Comparison of ENCODE assay signal across 16 cellular contexts in the genomic region with DNA sequence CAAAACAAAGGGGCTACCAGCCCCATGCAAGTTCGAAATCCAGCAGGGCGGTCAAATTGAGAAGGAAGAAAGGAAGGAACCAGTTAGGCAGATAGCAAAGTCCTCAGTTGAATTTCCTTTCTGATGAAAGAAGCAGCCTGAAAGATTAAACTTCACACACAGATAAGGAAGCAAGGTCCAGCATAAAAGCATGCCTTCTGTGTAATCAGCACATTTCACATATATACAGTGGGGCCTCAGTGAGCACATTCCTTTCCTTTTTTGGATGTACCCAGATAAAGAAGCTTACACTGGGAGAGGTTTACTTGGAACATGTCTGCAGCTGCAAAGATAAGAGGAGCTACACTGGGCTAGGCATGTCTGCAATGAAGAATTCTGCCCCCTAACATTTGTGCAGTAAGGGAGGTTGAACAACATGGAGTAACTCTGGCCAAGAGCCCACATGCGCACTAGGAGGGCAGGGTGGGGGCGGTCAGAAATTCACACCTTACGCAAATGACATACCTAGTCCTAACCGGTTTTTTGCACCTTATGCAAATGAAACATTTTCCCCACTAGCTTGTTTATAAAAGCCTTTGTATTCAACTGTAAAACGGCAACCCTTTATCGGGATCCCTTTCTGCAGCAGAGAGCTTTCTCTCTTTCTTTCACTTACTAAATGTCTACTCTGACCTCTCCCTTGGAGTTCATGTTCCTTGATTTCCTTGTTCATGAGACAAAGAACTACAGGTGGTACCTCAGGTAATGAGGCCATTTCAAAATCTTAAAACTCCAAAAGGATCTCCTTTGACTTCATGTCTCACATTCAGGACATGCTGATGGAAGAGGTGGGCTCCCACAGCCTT.
DNase-seq lines count a peak whose midpoint lies in the region; TF ChIP-seq lines count a peak whose summit lies in the region.
"Had no signal": no experiment of that assay in that cellular context is flagged by ENCODE, and none has a peak within 500 bp of the region (broad histone marks: within the 10 kb centered on the region; RNA-seq: fewer than 3 reads in every experiment).

No MANE protein-coding gene starts in this region.

- peaks cover 22% of the 10 kb centered on the region for H3K4me1 ChIP-seq in hepatocyte (ENCODE audit: insufficient read depth)

- no peaks in the 10 kb centered on the region for H4K20me1 ChIP-seq in hepatocyte (ENCODE audit: insufficient read depth, poor library complexity, severe bottlenecking)

- peak overlapping the region; percentile 75 for H2AFZ ChIP-seq in hepatocyte

- H3K36me3 ChIP-seq in hepatocyte (replicated peaks; ENCODE audit: insufficient read depth, low read depth) = no peaks in the 10 kb centered on the region
- H3K36me3 ChIP-seq: WERI-Rb-1 had no signal

- peak overlapping the region; percentile 93 for H3K27ac ChIP-seq in hepatocyte
- H3K27ac ChIP-seq: WERI-Rb-1 had no signal

- DNase-seq in HUDEP-2 (lab: John Stamatoyannopoulos, UW; ENCODE audit: unreplicated experiment in 76 of 76) (peak in 56 of 76 experiments; percentile 2 to 91 (median 52)), amniotic epithelial cell (ENCODE audit: low read depth) (peak; percentile 98), hepatocyte (ENCODE audit: low spot score) (peak; percentile 51), retinal pigment epithelial cell (ENCODE audit: low read depth) (peak; percentile 23), SHP77 treated with DMSO at 0.1 percent for 48 hours (lab: John Stamatoyannopoulos, UW) (no peak), AG20443 (ENCODE audit: low spot score) (no peak), KG1 (lab: John Stamatoyannopoulos, UW) (no peak), GM20000 (ENCODE audit: low spot score) (no peak)
- DNase-seq: activated CD4-positive, alpha-beta memory T cell treated with anti-CD3 and anti-CD28 coated beads, Interleukin-2, amount 10 ng/mL, durations not matched to agents 7 days and 5 days; activated T-cell treated with anti-CD3 and anti-CD28 coated beads, Interleukin-2, amount 50 U/mL, for 24 hours; H7; hypothalamus; Karpas-422; NCI-H1417 treated with DMSO at 0.1 percent for 48 hours; NK-92 treated with Interleukin-12 subunit alpha and Interleukin-12 subunit beta, amount 100 ng/mL, for 24 hours; WERI-Rb-1 had no signal

- no peaks in the 10 kb centered on the region for H3K9me2 ChIP-seq in hepatocyte (replicated peaks; ENCODE audit: insufficient read depth)

- H3K79me2 ChIP-seq in hepatocyte = no peaks in the 10 kb centered on the region

- WGBS in hepatocyte (ENCODE audit: low lambda C conversion rate, missing lambda C conversion rate) = 49% methylated on average over 8 of the region's 8 CpGs

- H3K9me3 ChIP-seq in hepatocyte (ENCODE audit: low read depth) = peaks cover 4% of the 10 kb centered on the region

- H3K4me3 ChIP-seq in hepatocyte (no peak overlapping the region), retinal pigment epithelial cell (ENCODE audit: low read length) (no peak overlapping the region)

- no peak for TF ChIP-seq CTCF in hepatocyte (IDR thresholded peaks at IDR 0.05; ENCODE audit: poor library complexity)
- TF ChIP-seq CTCF in retinal pigment epithelial cell (conservative IDR thresholded peaks at IDR 0.05; ENCODE audit: low read depth, low read length) = no peak
- no peak for TF ChIP-seq CTCF in GM20000 (IDR thresholded peaks at IDR 0.05; ENCODE audit: extremely low read depth, missing control alignments)

- peak overlapping the region; percentile 27 for H3K4me2 ChIP-seq in hepatocyte

- H3K27me3 ChIP-seq in hepatocyte = no peaks in the 10 kb centered on the region

Comparison
In these comparisons a context has a peak if more than half of its experiments do, and no peak if none do; other contexts are left out.
1. DNase-seq: peak in HUDEP-2 (56 of 76), amniotic epithelial cell (single experiment), hepatocyte (single experiment) and retinal pigment epithelial cell (single experiment); none in SHP77 treated with DMSO at 0.1 percent for 48 hours (single experiment), AG20443 (single experiment), KG1 (single experiment) and GM20000 (single experiment).